ENCODE assay signal across 13 cellular contexts in genomic region chr3:77467702-77468407, GRCh38.
DNase-seq lines count a peak whose midpoint lies in the region; ATAC-seq and TF ChIP-seq lines count a peak whose summit lies in the region.
"Had no signal": no experiment of that assay in that cellular context is flagged by ENCODE, and none has a peak within 500 bp of the region (broad histone marks: within the 10 kb centered on the region; RNA-seq: fewer than 3 reads in every experiment).

No MANE protein-coding gene starts in this region.

- H3K4me2 ChIP-seq in hepatocyte: no peak overlapping the region

- H3K9me2 ChIP-seq in hepatocyte (replicated peaks; ENCODE audit: insufficient read depth): no peaks in the 10 kb centered on the region

- intact Hi-C loops in stomach (cut with DNase I; ENCODE audit: low total_unique reads): no loop called here

- H3K36me3 ChIP-seq in SK-N-MC (ENCODE audit: insufficient read depth, low read length): no peaks in the 10 kb centered on the region
- H3K36me3 ChIP-seq in hepatocyte (replicated peaks; ENCODE audit: insufficient read depth, low read depth): no peaks in the 10 kb centered on the region
- no peaks in the 10 kb centered on the region for H3K36me3 ChIP-seq in stomach

- H3K9ac ChIP-seq in SK-N-MC (ENCODE audit: insufficient read length): no peak overlapping the region

- H3K4me1 ChIP-seq in hepatocyte (ENCODE audit: insufficient read depth) (no peaks in the 10 kb centered on the region), stomach (peaks cover 0 to 16% (median 8%) of the 10 kb centered on the region in 4 donors)

- DNase-seq in HCEC 1CT: peak; percentile 9
- DNase-seq in SK-N-MC (ENCODE audit: low read depth, low spot score): no peak
- DNase-seq in hepatocyte (ENCODE audit: low spot score): peak; percentile 18
- peak; percentile 66 for DNase-seq in stomach
- DNase-seq in NCI-H2227 treated with DMSO at 0.1 percent for 48 hours (lab: John Stamatoyannopoulos, UW): no peak
- no peak for DNase-seq in cortex of kidney (lab: John Stamatoyannopoulos, UW)
- DNase-seq: activated T-cell treated with anti-CD3 and anti-CD28 coated beads, Interleukin-2, amount 50 U/mL, for 24 hours; DMS153; NCI-H82; stimulated activated CD4-positive, alpha-beta T cell treated with anti-CD3 and anti-CD28 coated beads, Interleukin-4, amount 100 ng/mL, for 4 hours had no signal

- no peaks in the 10 kb centered on the region for H3K9me3 ChIP-seq in SK-N-MC (ENCODE audit: low read depth, low read length)
- H3K9me3 ChIP-seq in hepatocyte (ENCODE audit: low read depth): no peaks in the 10 kb centered on the region
- H3K9me3 ChIP-seq in stomach: no peaks in the 10 kb centered on the region

- no peaks in the 10 kb centered on the region for H4K20me1 ChIP-seq in hepatocyte (ENCODE audit: insufficient read depth, poor library complexity, severe bottlenecking)

- H3K27me3 ChIP-seq in hepatocyte (no peaks in the 10 kb centered on the region), stomach (no peaks in the 10 kb centered on the region)

- peak overlapping the region; percentile 91 for H3K27ac ChIP-seq in SK-N-MC
- H3K27ac ChIP-seq in hepatocyte: no peak overlapping the region
- H3K27ac ChIP-seq in stomach: no peak overlapping the region
- H3K27ac ChIP-seq: epithelial cell of prostate had no signal

- H3K79me2 ChIP-seq in hepatocyte: no peaks in the 10 kb centered on the region

- no peak for TF ChIP-seq EP300 in stomach (IDR thresholded peaks at IDR 0.05)

- H2AFZ ChIP-seq in hepatocyte: no peak overlapping the region

- WGBS in hepatocyte (ENCODE audit: low lambda C conversion rate, missing lambda C conversion rate): 72% methylated on average over 5 of the region's 5 CpGs
- 14 to 36% (median 21%) methylated on average over 5 of the region's 5 CpGs for WGBS in stomach, 5 donors

- H3K4me3 ChIP-seq in SK-N-MC (peak overlapping the region; percentile 62), hepatocyte (no peak overlapping the region), stomach (no peak overlapping the region)

- TF ChIP-seq POLR2A in stomach (IDR thresholded peaks at IDR 0.05): no peak

- ATAC-seq in GM19467 (IDR thresholded peaks at IDR 0.05; ENCODE audit: unreplicated experiment): no peak
- ATAC-seq: activated CD4-positive, CD25-positive, alpha-beta regulatory T cell treated with anti-CD3 and anti-CD28 coated beads, Interleukin-2, amount 50 U/mL, for 24 hours had no signal

- TF ChIP-seq CTCF in hepatocyte (IDR thresholded peaks at IDR 0.05; ENCODE audit: poor library complexity) (no peak), stomach (IDR thresholded peaks at IDR 0.05) (no peak)

Comparison
In these comparisons a context has a peak if more than half of its experiments do, and no peak if none do; other contexts are left out.
1. DNase-seq: peak in HCEC 1CT (single experiment), hepatocyte (single experiment) and stomach (single experiment); none in SK-N-MC (single experiment), NCI-H2227 treated with DMSO at 0.1 percent for 48 hours (single experiment) and cortex of kidney (single experiment).